In the genomic region with DNA sequence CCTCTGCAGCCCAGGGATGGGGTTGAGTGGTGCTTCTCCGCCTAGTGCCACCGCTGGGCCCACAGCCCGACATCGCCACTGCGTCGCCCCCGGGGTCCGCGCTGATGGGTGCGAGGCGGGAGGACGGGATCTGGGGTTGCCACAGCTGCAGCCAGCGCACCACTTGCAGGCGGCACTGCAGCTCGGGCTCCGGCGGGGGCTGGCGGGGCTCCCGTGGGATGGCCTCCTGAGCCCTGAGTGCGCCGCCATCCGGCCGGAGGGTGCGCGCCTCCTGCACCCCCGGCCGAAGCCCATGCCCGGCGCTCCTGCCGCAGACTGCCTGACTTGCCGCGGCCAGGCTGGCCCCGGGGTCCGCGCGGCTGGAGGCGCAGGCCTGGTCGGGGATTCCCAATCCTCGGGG, we compare ENCODE assay signal across 7 cellular contexts. TPM values are rescaled to one million over a fixed set of nuclear protein-coding genes. Genes with fewer than 3 reads are reported as not detected.
DNase-seq lines count a peak whose midpoint lies in the region; ATAC-seq and TF ChIP-seq lines count a peak whose summit lies in the region.
"Not testable (repeated sequence)": the region's sequence is repeated elsewhere in the genome, so short reads cannot be mapped to it uniquely, and the experiment has no call there.

No MANE protein-coding gene starts in this region.

- POLR2A ChIA-PET in activated CD8-positive, alpha-beta T cell treated with anti-CD3 and anti-CD28 coated beads, Interleukin-2, amount 10 ng/mL, durations not matched to agents 7 days and 5 days (lab: Charles Lee), result interaction anchor here (1.3 to 1.9 kb wide), 2 partner anchors 125 to 154 kb away, joined by 5 to 9 read pairs; no protein-coding TSS in a partner anchor

- intact Hi-C loops in colonic mucosa (cut with DNase I), result not testable (repeated sequence)
- intact Hi-C loops in psoas muscle (cut with DNase I), result loop anchor here (10.0 kb wide), 2 partner anchors 273 to 513 kb away; partner anchors contain the start of genes CIAO1 (in 1 of the 2), NEURL3 (in 1 of the 2) and TMEM127 (in 1 of the 2)

- not testable (repeated sequence) for H3K36me3 Mint-ChIP-seq in activated CD8-positive, alpha-beta T cell treated with anti-CD3 and anti-CD28 coated beads, Interleukin-2, amount 10 ng/mL, durations not matched to agents 7 days and 5 days (ENCODE audit: low read depth)

- not testable (repeated sequence) for H3K36me3 ChIP-seq in HUES64 (ENCODE audit: insufficient read depth, low read length); colonic mucosa; iPS-20b (ENCODE audit: insufficient read depth, low read depth, low read length); psoas muscle (ENCODE audit: insufficient read depth in 1 of 2, low read depth in 1 of 2)

- H3K27ac Mint-ChIP-seq in activated CD8-positive, alpha-beta T cell treated with anti-CD3 and anti-CD28 coated beads, Interleukin-2, amount 10 ng/mL, durations not matched to agents 7 days and 5 days, result peak overlapping the region; percentile 81

- peak; percentile 40 for DNase-seq in activated CD8-positive, alpha-beta T cell treated with anti-CD3 and anti-CD28 coated beads, Interleukin-2, amount 10 ng/mL, durations not matched to agents 7 days and 5 days
- DNase-seq in colonic mucosa, result not testable (repeated sequence)
- peak in 1 of 2 donors; percentile 53 for DNase-seq in psoas muscle

- H3K27me3 ChIP-seq in HUES64 (ENCODE audit: insufficient read depth, low read length); colonic mucosa; iPS-20b (ENCODE audit: insufficient read depth, low read length); psoas muscle (ENCODE audit: insufficient read depth in 3 of 3, low read length in 2 of 3): not testable (repeated sequence)

- H3K9me3 Mint-ChIP-seq in activated CD8-positive, alpha-beta T cell treated with anti-CD3 and anti-CD28 coated beads, Interleukin-2, amount 10 ng/mL, durations not matched to agents 7 days and 5 days (ENCODE audit: insufficient read depth), result not testable (repeated sequence)

- not testable (repeated sequence) for H3K4me1 ChIP-seq in HUES64 (ENCODE audit: insufficient read depth, low read length); colonic mucosa; iPS-20b (ENCODE audit: insufficient read depth, low read length); psoas muscle

- H3K4me3 Mint-ChIP-seq in activated CD8-positive, alpha-beta T cell treated with anti-CD3 and anti-CD28 coated beads, Interleukin-2, amount 10 ng/mL, durations not matched to agents 7 days and 5 days, result peak overlapping the region; percentile 75

- no CpG with 5 or more reads among the region's 39 CpGs for WGBS in HUES64
- WGBS in psoas muscle, 3 donors, result 0% methylated on average over 8 to 16 of the region's 39 CpGs; no CpG with 5 or more reads in 1 of the 3 donors

- H3K4me1 Mint-ChIP-seq in activated CD8-positive, alpha-beta T cell treated with anti-CD3 and anti-CD28 coated beads, Interleukin-2, amount 10 ng/mL, durations not matched to agents 7 days and 5 days (ENCODE audit: low read depth), result not testable (repeated sequence)

- H3K9ac ChIP-seq in HUES64 (ENCODE audit: low read depth, low read length) (peak overlapping the region; percentile 75), colonic mucosa (ENCODE audit: low read depth in 2 of 2, low read length in 2 of 2) (peak overlapping the region in 1 of 2 donors; percentile 83), iPS-20b (ENCODE audit: low read depth, low read length) (peak overlapping the region; percentile 75; the same call in 1 of the 2 replicates)

- H3K4me3 ChIP-seq in HUES64 (ENCODE audit: low read length) (peak overlapping the region; percentile 79), colonic mucosa (peak overlapping the region; percentile 63), iPS-20b (ENCODE audit: low read length) (peak overlapping the region; percentile 78; the same call in 1 of the 2 replicates), psoas muscle (peak overlapping the region; percentile 78)

- not testable (repeated sequence) for H3K9me3 ChIP-seq in HUES64 (ENCODE audit: insufficient read depth, low read depth, low read length); colonic mucosa; iPS-20b (ENCODE audit: insufficient read depth, low read depth, low read length); psoas muscle

- ATAC-seq in GM18873 (IDR thresholded peaks at IDR 0.05; ENCODE audit: low FRiP score, unreplicated experiment), result peak; percentile 35
- peak; percentile 41 for ATAC-seq in HG02623 (IDR thresholded peaks at IDR 0.05; ENCODE audit: unreplicated experiment)
- ATAC-seq in activated CD8-positive, alpha-beta T cell treated with anti-CD3 and anti-CD28 coated beads, Interleukin-2, amount 10 ng/mL, durations not matched to agents 7 days and 5 days, result peak; percentile 45
- ATAC-seq in psoas muscle, result peak; percentile 80 to 89 (median 84)

- not testable (repeated sequence) for H3K27ac ChIP-seq in HUES64 (ENCODE audit: low read depth, low read length); iPS-20b (ENCODE audit: low read length)
- H3K27ac ChIP-seq in colonic mucosa (peak overlapping the region; percentile 92), psoas muscle (peak overlapping the region; percentile 82)

- CTCF ChIA-PET in activated CD8-positive, alpha-beta T cell treated with anti-CD3 and anti-CD28 coated beads, Interleukin-2, amount 10 ng/mL, durations not matched to agents 7 days and 5 days (lab: Charles Lee), result interaction anchor here (0.6 to 2.4 kb wide), 37 partner anchors 9 to 518 kb away, joined by 3 to 26 read pairs (median 6); partner anchors contain the start of genes ADRA2B, CIAO1, DUSP2 and STARD7

- TF ChIP-seq CTCF in colonic mucosa (IDR thresholded peaks at IDR 0.05); psoas muscle (IDR thresholded peaks at IDR 0.05): not testable (repeated sequence)

- peaks cover 23% of the 10 kb centered on the region for H3K27me3 Mint-ChIP-seq in activated CD8-positive, alpha-beta T cell treated with anti-CD3 and anti-CD28 coated beads, Interleukin-2, amount 10 ng/mL, durations not matched to agents 7 days and 5 days (ENCODE audit: low read depth)

RNA-seq across cellular contexts. Expression of gene ANKRD36C, which starts 0.5 kb away (rescaled TPM):
- 1.2 TPM for polyA plus RNA-seq in HUES64 (2013, experiment 1 of 2)
- 3.7 TPM for polyA plus RNA-seq in HUES64 (2013, experiment 2 of 2)
- 10 to 100 TPM; 87.5 to 95.1 TPM for total RNA-seq in activated CD8-positive, alpha-beta T cell treated with anti-CD3 and anti-CD28 coated beads, Interleukin-2, amount 10 ng/mL, durations not matched to agents 7 days and 5 days
- total RNA-seq in colonic mucosa (10 to 100 TPM; 18.9 to 24.9 TPM), psoas muscle (1 to 10 TPM; 1.1 to 5.0 (median 2.1) TPM)
- polyA plus RNA-seq in psoas muscle, result 1 to 10 TPM in 1 of 3 donors, under 1 TPM in 2; 0.16 to 1.0 (median 0.17) TPM

RNA-seq across cellular contexts. Expression of gene GPAT2, which starts 42.6 kb away (rescaled TPM):
- not detected for polyA plus RNA-seq in HUES64 (2013, experiment 1 of 2)
- polyA plus RNA-seq in HUES64 (2013, experiment 2 of 2), result 0.13 TPM
- total RNA-seq in activated CD8-positive, alpha-beta T cell treated with anti-CD3 and anti-CD28 coated beads, Interleukin-2, amount 10 ng/mL, durations not matched to agents 7 days and 5 days, result 1 to 10 TPM; 4.3 to 4.5 TPM
- total RNA-seq in colonic mucosa (1 to 10 TPM; 2.4 to 6.6 TPM), psoas muscle (1 to 10 TPM; 6.2 to 7.8 (median 6.7) TPM)
- polyA plus RNA-seq in psoas muscle, result 1 to 10 TPM; 3.2 to 6.9 (median 6.1) TPM
